1 cellular context compared by ENCODE assay signal in the genomic region with DNA sequence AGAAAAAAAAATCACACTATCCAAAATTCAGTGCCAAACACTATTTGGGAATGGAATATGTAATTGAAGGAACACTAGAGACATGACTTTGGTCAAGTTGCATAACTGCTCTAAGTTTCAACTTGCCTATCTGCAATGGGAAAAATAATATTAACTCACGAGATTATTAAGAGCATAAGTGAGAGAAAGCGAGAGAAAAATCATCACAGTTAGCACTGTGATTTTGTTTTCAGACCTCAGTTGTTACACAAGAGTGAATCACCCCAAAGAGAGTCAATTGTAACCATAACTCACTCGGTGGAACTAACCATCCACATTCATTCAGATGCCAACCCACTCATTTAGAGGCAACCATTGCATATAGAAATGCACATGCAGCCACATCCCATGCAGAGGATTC.
TF ChIP-seq lines count a peak whose summit lies in the region.

No MANE protein-coding gene starts in this region.

TF ChIP-seq in GM23338, 12 proteins besides CTCF, POLR2A, EP300 and RAD21:
- TF ChIP-seq, protein P1, sequence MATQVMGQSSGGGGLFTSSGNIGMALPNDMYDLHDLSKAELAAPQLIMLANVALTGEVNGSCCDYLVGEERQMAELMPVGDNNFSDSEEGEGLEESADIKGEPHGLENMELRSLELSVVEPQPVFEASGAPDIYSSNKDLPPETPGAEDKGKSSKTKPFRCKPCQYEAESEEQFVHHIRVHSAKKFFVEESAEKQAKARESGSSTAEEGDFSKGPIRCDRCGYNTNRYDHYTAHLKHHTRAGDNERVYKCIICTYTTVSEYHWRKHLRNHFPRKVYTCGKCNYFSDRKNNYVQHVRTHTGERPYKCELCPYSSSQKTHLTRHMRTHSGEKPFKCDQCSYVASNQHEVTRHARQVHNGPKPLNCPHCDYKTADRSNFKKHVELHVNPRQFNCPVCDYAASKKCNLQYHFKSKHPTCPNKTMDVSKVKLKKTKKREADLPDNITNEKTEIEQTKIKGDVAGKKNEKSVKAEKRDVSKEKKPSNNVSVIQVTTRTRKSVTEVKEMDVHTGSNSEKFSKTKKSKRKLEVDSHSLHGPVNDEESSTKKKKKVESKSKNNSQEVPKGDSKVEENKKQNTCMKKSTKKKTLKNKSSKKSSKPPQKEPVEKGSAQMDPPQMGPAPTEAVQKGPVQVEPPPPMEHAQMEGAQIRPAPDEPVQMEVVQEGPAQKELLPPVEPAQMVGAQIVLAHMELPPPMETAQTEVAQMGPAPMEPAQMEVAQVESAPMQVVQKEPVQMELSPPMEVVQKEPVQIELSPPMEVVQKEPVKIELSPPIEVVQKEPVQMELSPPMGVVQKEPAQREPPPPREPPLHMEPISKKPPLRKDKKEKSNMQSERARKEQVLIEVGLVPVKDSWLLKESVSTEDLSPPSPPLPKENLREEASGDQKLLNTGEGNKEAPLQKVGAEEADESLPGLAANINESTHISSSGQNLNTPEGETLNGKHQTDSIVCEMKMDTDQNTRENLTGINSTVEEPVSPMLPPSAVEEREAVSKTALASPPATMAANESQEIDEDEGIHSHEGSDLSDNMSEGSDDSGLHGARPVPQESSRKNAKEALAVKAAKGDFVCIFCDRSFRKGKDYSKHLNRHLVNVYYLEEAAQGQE (IDR thresholded peaks at IDR 0.05; ENCODE audit: unreplicated experiment), result no peak
- TF ChIP-seq NANOG (IDR thresholded peaks at IDR 0.05; ENCODE audit: borderline replicate concordance) (no peak), EZH2 (IDR thresholded peaks at IDR 0.05; ENCODE audit: low read depth, unreplicated experiment) (no peak), POLR2AphosphoS5 (IDR thresholded peaks at IDR 0.05; ENCODE audit: low read depth) (no peak), STAT1 (IDR thresholded peaks at IDR 0.05; ENCODE audit: unreplicated experiment) (no peak), ZNF331 (CRISPR knock-in tag; IDR thresholded peaks at IDR 0.05; ENCODE audit: low read depth) (no peak), CREB1 (CRISPR knock-in tag; IDR thresholded peaks at IDR 0.05; ENCODE audit: low read depth) (no peak), EZH2phosphoT487 (IDR thresholded peaks at IDR 0.05; ENCODE audit: unreplicated experiment) (no peak), JUNB (IDR thresholded peaks at IDR 0.05; ENCODE audit: unreplicated experiment) (no peak), ZNF114 (CRISPR knock-in tag; IDR thresholded peaks at IDR 0.05) (no peak)
- TF ChIP-seq, protein P2, sequence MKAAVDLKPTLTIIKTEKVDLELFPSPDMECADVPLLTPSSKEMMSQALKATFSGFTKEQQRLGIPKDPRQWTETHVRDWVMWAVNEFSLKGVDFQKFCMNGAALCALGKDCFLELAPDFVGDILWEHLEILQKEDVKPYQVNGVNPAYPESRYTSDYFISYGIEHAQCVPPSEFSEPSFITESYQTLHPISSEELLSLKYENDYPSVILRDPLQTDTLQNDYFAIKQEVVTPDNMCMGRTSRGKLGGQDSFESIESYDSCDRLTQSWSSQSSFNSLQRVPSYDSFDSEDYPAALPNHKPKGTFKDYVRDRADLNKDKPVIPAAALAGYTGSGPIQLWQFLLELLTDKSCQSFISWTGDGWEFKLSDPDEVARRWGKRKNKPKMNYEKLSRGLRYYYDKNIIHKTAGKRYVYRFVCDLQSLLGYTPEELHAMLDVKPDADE (IDR thresholded peaks at IDR 0.05), result no peak
- TF ChIP-seq, protein P3, sequence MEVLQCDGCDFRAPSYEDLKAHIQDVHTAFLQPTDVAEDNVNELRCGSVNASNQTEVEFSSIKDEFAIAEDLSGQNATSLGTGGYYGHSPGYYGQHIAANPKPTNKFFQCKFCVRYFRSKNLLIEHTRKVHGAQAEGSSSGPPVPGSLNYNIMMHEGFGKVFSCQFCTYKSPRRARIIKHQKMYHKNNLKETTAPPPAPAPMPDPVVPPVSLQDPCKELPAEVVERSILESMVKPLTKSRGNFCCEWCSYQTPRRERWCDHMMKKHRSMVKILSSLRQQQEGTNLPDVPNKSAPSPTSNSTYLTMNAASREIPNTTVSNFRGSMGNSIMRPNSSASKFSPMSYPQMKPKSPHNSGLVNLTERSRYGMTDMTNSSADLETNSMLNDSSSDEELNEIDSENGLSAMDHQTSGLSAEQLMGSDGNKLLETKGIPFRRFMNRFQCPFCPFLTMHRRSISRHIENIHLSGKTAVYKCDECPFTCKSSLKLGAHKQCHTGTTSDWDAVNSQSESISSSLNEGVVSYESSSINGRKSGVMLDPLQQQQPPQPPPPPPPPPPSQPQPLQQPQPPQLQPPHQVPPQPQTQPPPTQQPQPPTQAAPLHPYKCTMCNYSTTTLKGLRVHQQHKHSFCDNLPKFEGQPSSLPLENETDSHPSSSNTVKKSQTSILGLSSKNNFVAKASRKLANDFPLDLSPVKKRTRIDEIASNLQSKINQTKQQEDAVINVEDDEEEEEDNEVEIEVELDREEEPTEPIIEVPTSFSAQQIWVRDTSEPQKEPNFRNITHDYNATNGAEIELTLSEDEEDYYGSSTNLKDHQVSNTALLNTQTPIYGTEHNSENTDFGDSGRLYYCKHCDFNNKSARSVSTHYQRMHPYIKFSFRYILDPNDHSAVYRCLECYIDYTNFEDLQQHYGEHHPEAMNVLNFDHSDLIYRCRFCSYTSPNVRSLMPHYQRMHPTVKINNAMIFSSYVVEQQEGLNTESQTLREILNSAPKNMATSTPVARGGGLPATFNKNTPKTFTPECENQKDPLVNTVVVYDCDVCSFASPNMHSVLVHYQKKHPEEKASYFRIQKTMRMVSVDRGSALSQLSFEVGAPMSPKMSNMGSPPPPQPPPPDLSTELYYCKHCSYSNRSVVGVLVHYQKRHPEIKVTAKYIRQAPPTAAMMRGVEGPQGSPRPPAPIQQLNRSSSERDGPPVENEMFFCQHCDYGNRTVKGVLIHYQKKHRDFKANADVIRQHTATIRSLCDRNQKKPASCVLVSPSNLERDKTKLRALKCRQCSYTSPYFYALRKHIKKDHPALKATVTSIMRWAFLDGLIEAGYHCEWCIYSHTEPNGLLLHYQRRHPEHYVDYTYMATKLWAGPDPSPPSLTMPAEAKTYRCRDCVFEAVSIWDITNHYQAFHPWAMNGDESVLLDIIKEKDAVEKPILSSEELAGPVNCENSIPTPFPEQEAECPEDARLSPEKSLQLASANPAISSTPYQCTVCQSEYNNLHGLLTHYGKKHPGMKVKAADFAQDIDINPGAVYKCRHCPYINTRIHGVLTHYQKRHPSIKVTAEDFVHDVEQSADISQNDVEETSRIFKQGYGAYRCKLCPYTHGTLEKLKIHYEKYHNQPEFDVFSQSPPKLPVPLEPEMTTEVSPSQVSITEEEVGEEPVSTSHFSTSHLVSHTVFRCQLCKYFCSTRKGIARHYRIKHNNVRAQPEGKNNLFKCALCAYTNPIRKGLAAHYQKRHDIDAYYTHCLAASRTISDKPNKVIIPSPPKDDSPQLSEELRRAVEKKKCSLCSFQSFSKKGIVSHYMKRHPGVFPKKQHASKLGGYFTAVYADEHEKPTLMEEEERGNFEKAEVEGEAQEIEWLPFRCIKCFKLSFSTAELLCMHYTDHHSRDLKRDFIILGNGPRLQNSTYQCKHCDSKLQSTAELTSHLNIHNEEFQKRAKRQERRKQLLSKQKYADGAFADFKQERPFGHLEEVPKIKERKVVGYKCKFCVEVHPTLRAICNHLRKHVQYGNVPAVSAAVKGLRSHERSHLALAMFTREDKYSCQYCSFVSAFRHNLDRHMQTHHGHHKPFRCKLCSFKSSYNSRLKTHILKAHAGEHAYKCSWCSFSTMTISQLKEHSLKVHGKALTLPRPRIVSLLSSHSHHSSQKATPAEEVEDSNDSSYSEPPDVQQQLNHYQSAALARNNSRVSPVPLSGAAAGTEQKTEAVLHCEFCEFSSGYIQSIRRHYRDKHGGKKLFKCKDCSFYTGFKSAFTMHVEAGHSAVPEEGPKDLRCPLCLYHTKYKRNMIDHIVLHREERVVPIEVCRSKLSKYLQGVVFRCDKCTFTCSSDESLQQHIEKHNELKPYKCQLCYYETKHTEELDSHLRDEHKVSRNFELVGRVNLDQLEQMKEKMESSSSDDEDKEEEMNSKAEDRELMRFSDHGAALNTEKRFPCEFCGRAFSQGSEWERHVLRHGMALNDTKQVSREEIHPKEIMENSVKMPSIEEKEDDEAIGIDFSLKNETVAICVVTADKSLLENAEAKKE (CRISPR knock-in tag; IDR thresholded peaks at IDR 0.05), result no peak
